ENCODE assay signal across 22 cellular contexts in the genomic region with DNA sequence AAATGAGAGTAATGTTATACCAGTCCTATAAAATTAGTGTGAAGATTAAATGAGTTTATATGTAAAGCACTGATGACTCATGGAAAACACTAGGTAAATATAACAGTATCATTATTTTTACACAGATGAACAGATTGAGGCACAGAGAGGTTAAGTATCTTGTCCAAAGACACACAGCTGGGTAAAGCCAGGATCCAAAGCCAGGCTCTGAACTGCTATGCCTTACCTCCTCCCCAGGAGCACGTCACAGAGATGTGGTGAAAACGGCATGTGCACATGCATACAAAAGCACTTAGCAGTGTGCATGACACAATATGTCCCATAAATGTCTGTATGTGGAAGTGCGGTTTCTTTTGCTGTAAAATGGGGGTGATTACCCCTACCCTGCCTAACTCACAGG.
"Had no signal": no experiment of that assay in that cellular context is flagged by ENCODE, and none has a peak within 500 bp of the region (broad histone marks: within the 10 kb centered on the region; RNA-seq: fewer than 3 reads in every experiment).

No MANE protein-coding gene starts in this region.

- H3K9me3 Mint-ChIP-seq: activated T-cell treated with anti-CD3 and anti-CD28 coated beads, Interleukin-2, amount 50 U/mL, for 4 hours; activated T-helper 2 cell treated with anti-CD3 and anti-CD28 coated beads, Interferon-gamma antibody, Interleukin-2, Interleukin-4, amounts not matched to agents 10 μg/mL and 5 μg/mL and 100 μg/mL, durations not matched to agents 14 hours and 24 hours and 36 hours had no signal

- DNase-seq: activated CD4-positive, alpha-beta T cell treated with anti-CD3 and anti-CD28 coated beads, Interleukin-2, amount 10 ng/mL, durations not matched to agents 7 days and 5 days; activated CD4-positive, CD25-positive, alpha-beta regulatory T cell treated with anti-CD3 and anti-CD28 coated beads, Interleukin-2, amount 50 U/mL, for 72 hours; activated T-cell treated with anti-CD3 and anti-CD28 coated beads, Interleukin-2, amount 50 U/mL, for 4 hours; adrenal gland; body of pancreas; cerebellar nuclear complex; colonic mucosa; effector CD8-positive, alpha-beta T cell; esophagus squamous epithelium; foreskin melanocyte; left ventricle myocardium superior; ovary; stimulated activated CD4-positive, alpha-beta T cell treated with anti-CD3 and anti-CD28 coated beads, Interleukin-12 subunit alpha, Interleukin-12 subunit beta, amount 100 ng/mL, for 4 hours; stimulated activated CD4-positive, alpha-beta T cell treated with anti-CD3 and anti-CD28 coated beads, Interleukin-4, amount 100 ng/mL, for 1 hour; T-helper 2 cell had no signal

- H3K4me3 ChIP-seq: adrenal gland, body of pancreas, colonic mucosa, esophagus squamous epithelium, ovary, skin epidermis, thoracic aorta had no signal

- H3K4me3 Mint-ChIP-seq: activated CD4-positive, alpha-beta T cell treated with anti-CD3 and anti-CD28 coated beads, Interleukin-2, amount 10 ng/mL, durations not matched to agents 7 days and 5 days; activated CD8-positive, alpha-beta T cell treated with anti-CD3 and anti-CD28 coated beads for 36 hours; activated T-cell treated with anti-CD3 and anti-CD28 coated beads, Interleukin-2, amount 50 U/mL, for 4 hours had no signal

- H3K27me3 ChIP-seq: adrenal gland, body of pancreas, colonic mucosa, esophagus squamous epithelium, ovary had no signal

- H3K36me3 ChIP-seq: adrenal gland, colonic mucosa, esophagus squamous epithelium, ovary, thoracic aorta had no signal

- H3K27ac Mint-ChIP-seq: activated CD4-positive, alpha-beta T cell treated with anti-CD3 and anti-CD28 coated beads, Interleukin-2, amount 10 ng/mL, durations not matched to agents 7 days and 5 days; activated CD8-positive, alpha-beta T cell treated with anti-CD3 and anti-CD28 coated beads for 36 hours; activated T-helper 2 cell treated with anti-CD3 and anti-CD28 coated beads, Interferon-gamma antibody, Interleukin-2, Interleukin-4, amounts not matched to agents 10 μg/mL and 5 μg/mL and 100 μg/mL, durations not matched to agents 14 hours and 24 hours and 36 hours; progenitor cell of endocrine pancreas had no signal

- ATAC-seq: activated CD8-positive, alpha-beta T cell treated with anti-CD3 and anti-CD28 coated beads for 36 hours; body of pancreas; sciatic nerve had no signal

- H3K4me1 ChIP-seq: adrenal gland, colonic mucosa had no signal

- H3K27ac ChIP-seq: adrenal gland, body of pancreas, colonic mucosa, epithelial cell of prostate, esophagus squamous epithelium, ovary, skin epidermis, thoracic aorta had no signal

- H3K9me3 ChIP-seq: adrenal gland, body of pancreas, colonic mucosa, esophagus squamous epithelium, ovary, thoracic aorta had no signal
